ENCODE assay signal across 8 cellular contexts in the genomic region with DNA sequence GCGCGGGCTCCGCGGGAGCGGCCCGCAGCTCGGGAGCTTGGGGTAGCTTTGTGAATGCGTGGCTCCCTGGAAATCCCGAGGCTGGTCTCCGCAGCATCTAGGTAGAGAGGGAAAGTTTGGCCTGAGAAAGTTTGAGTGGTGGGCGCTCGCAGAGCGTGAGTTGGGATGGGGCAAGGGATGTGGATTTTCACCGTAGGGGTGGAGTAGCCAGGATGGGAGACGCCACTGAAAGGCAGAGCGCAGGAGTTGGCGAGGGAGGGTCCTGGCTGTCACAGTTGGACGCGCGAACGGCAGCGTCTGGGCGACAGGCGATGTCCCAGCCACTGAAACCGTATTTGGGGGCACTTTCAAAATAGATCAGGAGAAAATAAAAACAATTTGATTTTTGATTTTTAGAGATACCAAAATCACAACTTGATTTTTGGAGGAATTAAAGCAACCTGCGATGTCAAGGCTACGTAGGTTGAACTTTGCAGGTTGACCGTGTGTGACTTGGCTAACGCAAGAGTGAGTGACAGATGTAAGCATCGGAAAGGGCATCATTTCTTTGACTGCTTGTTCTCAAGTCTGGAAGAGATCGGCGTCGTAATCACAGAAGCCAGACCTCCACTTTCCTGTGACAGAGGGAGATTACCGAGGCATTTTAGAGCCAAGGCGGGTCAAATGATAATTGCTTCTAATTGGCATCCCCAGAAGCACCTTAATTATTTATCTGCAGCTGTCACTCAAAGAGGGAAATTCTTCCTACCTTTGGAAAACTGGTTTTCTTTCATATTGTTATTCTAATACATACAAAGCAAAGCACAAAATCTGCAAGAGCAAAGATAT. TPM values are rescaled to one million over a fixed set of nuclear protein-coding genes. Genes with fewer than 3 reads are reported as not detected.
DNase-seq lines count a peak whose midpoint lies in the region; ATAC-seq and TF ChIP-seq lines count a peak whose summit lies in the region.

No MANE protein-coding gene starts in this region.

- H3K36me3 ChIP-seq in OCI-LY7 (ENCODE audit: insufficient read depth, low read length): no peaks in the 10 kb centered on the region
- H3K36me3 ChIP-seq in effector memory CD4-positive, alpha-beta T cell (ENCODE audit: control insufficient read depth, insufficient read depth, low read length): no peaks in the 10 kb centered on the region

- intact Hi-C loops in OCI-LY7 (cut with micrococcal nuclease; ENCODE audit: unreplicated experiment): loop anchor here (2.0 to 5.0 kb wide), 3 partner anchors 31 to 238 kb away; no protein-coding TSS in a partner anchor

- H3K4me1 Mint-ChIP-seq in naive B cell: peaks cover 26 to 30% (median 26%) of the 10 kb centered on the region in 3 donors

- no peak for ATAC-seq in naive B cell (ENCODE audit: low read depth in 2 of 2)

- peak overlapping the region; percentile 92 for H3K4me2 ChIP-seq in OCI-LY7 (ENCODE audit: low read length)

- peaks cover 46% of the 10 kb centered on the region for H3K4me1 ChIP-seq in OCI-LY7 (ENCODE audit: insufficient read depth, low read length, poor library complexity, severe bottlenecking)
- H3K4me1 ChIP-seq in effector memory CD4-positive, alpha-beta T cell (ENCODE audit: control insufficient read depth, insufficient read depth, low read length, poor library complexity, severe bottlenecking): peaks cover 17% of the 10 kb centered on the region

- peak in 2 of 3 experiments; percentile 44 to 70 for DNase-seq in NCI-H1417 (lab: John Stamatoyannopoulos, UW)
- no peak for DNase-seq in NCI-H1417 treated with DMSO at 0.1 percent for 48 hours (lab: John Stamatoyannopoulos, UW)
- DNase-seq in OCI-LY7 (ENCODE audit: low spot score): peak; percentile 27
- no peak for DNase-seq in effector memory CD4-positive, alpha-beta T cell
- peak; percentile 9 for DNase-seq in naive B cell
- no peak for DNase-seq in NK-92 treated with Interleukin-12 subunit alpha and Interleukin-12 subunit beta, amount 100 ng/mL, for 24 hours (lab: John Stamatoyannopoulos, UW)
- DNase-seq in HCEC 1CT: no peak
- DNase-seq in AG08395 (ENCODE audit: low spot score): no peak

- H3K27ac Mint-ChIP-seq in naive B cell: peak overlapping the region in 4 of 6 donors; percentile 8 to 88 (median 69)

- H3K27me3 Mint-ChIP-seq in naive B cell: peaks cover 9 to 29% (median 24%) of the 10 kb centered on the region in 3 donors

- CTCF ChIA-PET in OCI-LY7 (lab: Charles Lee; ENCODE audit: unreplicated experiment): no interaction called here

- H3K27me3 ChIP-seq in effector memory CD4-positive, alpha-beta T cell (replicated peaks; ENCODE audit: control insufficient read depth, insufficient read depth, low read length, poor library complexity, severe bottlenecking): peaks cover 36% of the 10 kb centered on the region

- no peaks in the 10 kb centered on the region for H4K20me1 ChIP-seq in OCI-LY7 (ENCODE audit: insufficient read depth, low read length)

- no TSS peak for BruUV-seq in OCI-LY7 (replicated peaks; lab: Mats Ljungman, UMichigan)

- peak overlapping the region; percentile 73 for H3K4me3 ChIP-seq in OCI-LY7 (ENCODE audit: low read depth, low read length, poor library complexity, severe bottlenecking)
- H3K4me3 ChIP-seq in effector memory CD4-positive, alpha-beta T cell (ENCODE audit: insufficient read depth, low read depth, low read length, poor library complexity, severe bottlenecking): peak overlapping the region; percentile 51

- peak overlapping the region; percentile 92 for H2AFZ ChIP-seq in OCI-LY7 (ENCODE audit: low read length)

- H3K4me3 Mint-ChIP-seq in naive B cell: peak overlapping the region; percentile 83 to 96 (median 92)

- H3K9me2 ChIP-seq in OCI-LY7 (ENCODE audit: insufficient read depth, low read length): no peaks in the 10 kb centered on the region

- no peaks in the 10 kb centered on the region for H3K9me3 Mint-ChIP-seq in naive B cell

- no peaks in the 10 kb centered on the region for H3K9me3 ChIP-seq in OCI-LY7 (ENCODE audit: low read length)
- H3K9me3 ChIP-seq in effector memory CD4-positive, alpha-beta T cell (ENCODE audit: control insufficient read depth, low read length): no peaks in the 10 kb centered on the region

- H3K79me2 ChIP-seq in OCI-LY7 (ENCODE audit: insufficient read depth, low read depth, low read length): no peaks in the 10 kb centered on the region

- POLR2A ChIA-PET in OCI-LY7 (lab: Charles Lee): interaction anchor here (0.7 to 1.9 kb wide), 2 partner anchors 153 kb away, joined by 3 to 6 read pairs; no protein-coding TSS in a partner anchor

- TF ChIP-seq CTCF in OCI-LY7 (conservative IDR thresholded peaks at IDR 0.05; ENCODE audit: low read length): no peak

- H3K27ac ChIP-seq in OCI-LY7 (ENCODE audit: low read depth, low read length, poor library complexity, severe bottlenecking): no peak overlapping the region
- H3K27ac ChIP-seq in effector memory CD4-positive, alpha-beta T cell (ENCODE audit: insufficient read depth, low read length, poor library complexity, severe bottlenecking): no peak overlapping the region

- H3K36me3 Mint-ChIP-seq in naive B cell: peaks cover 0 to 8% of the 10 kb centered on the region in 2 donors

RNA-seq across cellular contexts. Expression of a gene that starts 0.6 kb away (rescaled TPM):
- 0.23 and 0.32 TPM in 2 replicates for total RNA-seq in OCI-LY7 (2014; rRNA removed; shearing (Covaris generic))
- 1.3 and 2.0 TPM in 2 replicates for total RNA-seq in OCI-LY7 (2022)
- polyA plus RNA-seq in naive B cell (ENCODE audit: low read depth in 6 of 6): under 1 TPM in 3 of 6 donors, not detected in 3; 0.17 to 0.48 (median 0.29) TPM

RNA-seq across cellular contexts. Expression of a gene that starts 40.7 kb away (rescaled TPM):
- total RNA-seq in OCI-LY7 (2014; rRNA removed; shearing (Covaris generic)): 14.8 and 18.1 TPM in 2 replicates
- total RNA-seq in OCI-LY7 (2022): 49.0 and 52.2 TPM in 2 replicates
- 10 to 100 TPM in 1 of 6 donors, 1 to 10 TPM in 5; 1.6 to 10.9 (median 8.4) TPM for polyA plus RNA-seq in naive B cell (ENCODE audit: low read depth in 6 of 6)

Comparison
In these comparisons a context has a peak if more than half of its experiments do, and no peak if none do; other contexts are left out.
1. DNase-seq: peak in NCI-H1417 (2 of 3), OCI-LY7 (single experiment) and naive B cell (single experiment); none in NCI-H1417 treated with DMSO at 0.1 percent for 48 hours (single experiment), effector memory CD4-positive, alpha-beta T cell (0 of 3), NK-92 treated with Interleukin-12 subunit alpha and Interleukin-12 subunit beta, amount 100 ng/mL, for 24 hours (single experiment), HCEC 1CT (single experiment) and AG08395 (single experiment).